9 cellular contexts compared by ENCODE assay signal in genomic region chr20:50149481-50150254, GRCh38. TPM values are rescaled to one million over a fixed set of nuclear protein-coding genes. Genes with fewer than 3 reads are reported as not detected.
DNase-seq lines count a peak whose midpoint lies in the region; ATAC-seq, FAIRE-seq and TF ChIP-seq lines count a peak whose summit lies in the region.
"Had no signal": no experiment of that assay in that cellular context is flagged by ENCODE, and none has a peak within 500 bp of the region (broad histone marks: within the 10 kb centered on the region; RNA-seq: fewer than 3 reads in every experiment).

No MANE protein-coding gene starts in this region.

- H3K27me3 ChIP-seq in keratinocyte (ENCODE audit: control insufficient read depth, extremely low read depth, insufficient read depth, low read length) (no peaks in the 10 kb centered on the region), adrenal gland (no peaks in the 10 kb centered on the region)

- no peak for TF ChIP-seq CTCF in keratinocyte (optimal IDR thresholded peaks at IDR 0.05 in 1 of 3, IDR thresholded peaks at IDR 0.05 in 1 of 3, conservative IDR thresholded peaks at IDR 0.05 in 1 of 3; ENCODE audit: extremely low read depth in 1 of 3, insufficient read depth in 2 of 3, low read length in 3 of 3)
- no peak for TF ChIP-seq CTCF in adrenal gland (IDR thresholded peaks at IDR 0.05)

- H3K9me1 ChIP-seq in keratinocyte (ENCODE audit: control insufficient read depth, extremely low read depth, insufficient read depth, low read length) = peaks cover 3% of the 10 kb centered on the region

- peak overlapping the region; percentile 74 for H3K27ac Mint-ChIP-seq in T-helper 1 cell treated with Interleukin-12 subunit alpha and Interleukin-12 subunit beta and Interleukin-4 antibody, amounts not matched to agents 30 μg/mL and 1 μg/mL, for 36 hours
- H3K27ac Mint-ChIP-seq in activated T-helper 1 cell treated with anti-CD3 and anti-CD28 coated beads, Interleukin-12 subunit alpha, Interleukin-12 subunit beta, Interleukin-2, Interleukin-4 antibody, amounts not matched to agents 30 ng/mL and 10 ng/mL and 1 ng/mL, durations not matched to agents 14 hours and 24 hours and 36 hours = peak overlapping the region; percentile 70
- peak overlapping the region; percentile 70 for H3K27ac Mint-ChIP-seq in stimulated activated naive B cell treated with anti-CD40 and anti-IgM and Interleukin-4, amounts not matched to agents 10 μg/mL and 1 μg/mL and 100 μg/mL, for 72 hours

- H4K20me1 ChIP-seq in keratinocyte (ENCODE audit: control insufficient read depth, extremely low read depth, insufficient read depth, low read length) = peaks cover 11% of the 10 kb centered on the region

- H3K27ac ChIP-seq in keratinocyte (ENCODE audit: control insufficient read depth, insufficient read depth, low read length) = peak overlapping the region; percentile 94
- H3K27ac ChIP-seq in adrenal gland = peak overlapping the region in 2 of 5 donors; percentile 26 to 33

- DNase-seq in T-helper 1 cell = no peak
- no peak for DNase-seq in activated T-helper 1 cell treated with anti-CD3 and anti-CD28 coated beads, Interleukin-12 subunit alpha, Interleukin-12 subunit beta, Interleukin-2, Interleukin-4 antibody, amounts not matched to agents 30 ng/mL and 10 ng/mL and 1 ng/mL, durations not matched to agents 14 hours and 24 hours and 36 hours (ENCODE audit: low spot score)
- DNase-seq in keratinocyte (ENCODE audit: low read depth, low spot score) = no peak
- DNase-seq in stimulated activated naive B cell treated with anti-CD40 and anti-IgM and Interleukin-4, amounts not matched to agents 10 μg/mL and 1 μg/mL and 100 μg/mL, for 72 hours = no peak
- no peak for DNase-seq in LoVo (ENCODE audit: low spot score)
- no peak for DNase-seq in adrenal gland
- DNase-seq: T-helper 9 cell had no signal

- peak overlapping the region; percentile 0 to 45 (median 8) for H3K4me3 ChIP-seq in keratinocyte (ENCODE audit: control insufficient read depth in 2 of 3, extremely low read depth in 1 of 3, insufficient read depth in 2 of 3, low read depth in 1 of 3, low read length in 3 of 3)
- H3K4me3 ChIP-seq in adrenal gland = no peak overlapping the region

- 75 to 83% (median 82%) methylated on average over 13 to 16 of the region's 16 CpGs for WGBS in adrenal gland, 4 donors

- no peak overlapping the region for H2AFZ ChIP-seq in keratinocyte (ENCODE audit: control insufficient read depth, low read length)

- peaks cover 65% of the 10 kb centered on the region for H3K4me1 ChIP-seq in keratinocyte (ENCODE audit: control insufficient read depth, extremely low read depth, insufficient read depth, low read length)
- H3K4me1 ChIP-seq in adrenal gland (replicated peaks in 1 of 2) = peaks cover 28 to 55% of the 10 kb centered on the region in 2 donors

- intact Hi-C loops in activated T-helper 1 cell treated with anti-CD3 and anti-CD28 coated beads, Interleukin-12 subunit alpha, Interleukin-12 subunit beta, Interleukin-2, Interleukin-4 antibody, amounts not matched to agents 30 ng/mL and 10 ng/mL and 1 ng/mL, durations not matched to agents 14 hours and 24 hours and 36 hours (cut with micrococcal nuclease) = loop anchor here (5.0 kb wide), 1 partner anchor 212 kb away; the partner anchor contains the start of gene RNF114
- intact Hi-C loops in adrenal gland (cut with DNase I) = no loop called here

- peaks cover 18 to 37% of the 10 kb centered on the region in 2 experiments for H3K36me3 ChIP-seq in keratinocyte (ENCODE audit: control insufficient read depth in 2 of 2, extremely low read depth in 1 of 2, insufficient read depth in 2 of 2, low read length in 2 of 2)
- H3K36me3 ChIP-seq in adrenal gland (replicated peaks in 1 of 2) = no peaks in the 10 kb centered on the region

- dilution Hi-C loops in keratinocyte (cut with MboI; ENCODE audit: extremely low pct_ligation_motif_present, low sequenced_read_pairs) = no loop called here

- ATAC-seq in stimulated activated naive B cell treated with anti-CD40 and anti-IgM and Interleukin-4, amounts not matched to agents 10 μg/mL and 1 μg/mL and 100 μg/mL, for 72 hours (replicated peaks) = no peak
- ATAC-seq in HG03159 (IDR thresholded peaks at IDR 0.05; ENCODE audit: unreplicated experiment) = no peak

- no peaks in the 10 kb centered on the region for H3K9me3 ChIP-seq in keratinocyte (ENCODE audit: control insufficient read depth, low read depth, low read length)
- H3K9me3 ChIP-seq in adrenal gland (replicated peaks in 1 of 3) = no peaks in the 10 kb centered on the region

- peak overlapping the region; percentile 97 for H3K9ac ChIP-seq in keratinocyte (ENCODE audit: control insufficient read depth, extremely low read depth, insufficient read depth, low read length)

- no peak overlapping the region for H3K4me3 Mint-ChIP-seq in T-helper 1 cell treated with Interleukin-12 subunit alpha and Interleukin-12 subunit beta and Interleukin-4 antibody, amounts not matched to agents 30 μg/mL and 1 μg/mL, for 36 hours
- H3K4me3 Mint-ChIP-seq in activated T-helper 1 cell treated with anti-CD3 and anti-CD28 coated beads, Interleukin-12 subunit alpha, Interleukin-12 subunit beta, Interleukin-2, Interleukin-4 antibody, amounts not matched to agents 30 ng/mL and 10 ng/mL and 1 ng/mL, durations not matched to agents 14 hours and 24 hours and 36 hours = no peak overlapping the region
- H3K4me3 Mint-ChIP-seq in stimulated activated naive B cell treated with anti-CD40 and anti-IgM and Interleukin-4, amounts not matched to agents 10 μg/mL and 1 μg/mL and 100 μg/mL, for 72 hours = no peak overlapping the region

- no peaks in the 10 kb centered on the region for H3K27me3 Mint-ChIP-seq in T-helper 1 cell treated with Interleukin-12 subunit alpha and Interleukin-12 subunit beta and Interleukin-4 antibody, amounts not matched to agents 30 μg/mL and 1 μg/mL, for 36 hours (ENCODE audit: low read depth)
- H3K27me3 Mint-ChIP-seq in activated T-helper 1 cell treated with anti-CD3 and anti-CD28 coated beads, Interleukin-12 subunit alpha, Interleukin-12 subunit beta, Interleukin-2, Interleukin-4 antibody, amounts not matched to agents 30 ng/mL and 10 ng/mL and 1 ng/mL, durations not matched to agents 14 hours and 24 hours and 36 hours (ENCODE audit: insufficient read depth) = no peaks in the 10 kb centered on the region
- no peaks in the 10 kb centered on the region for H3K27me3 Mint-ChIP-seq in stimulated activated naive B cell treated with anti-CD40 and anti-IgM and Interleukin-4, amounts not matched to agents 10 μg/mL and 1 μg/mL and 100 μg/mL, for 72 hours

- peaks cover 77% of the 10 kb centered on the region for H3K79me2 ChIP-seq in keratinocyte (ENCODE audit: control insufficient read depth, insufficient read depth, low read length)

- H3K36me3 Mint-ChIP-seq in T-helper 1 cell treated with Interleukin-12 subunit alpha and Interleukin-12 subunit beta and Interleukin-4 antibody, amounts not matched to agents 30 μg/mL and 1 μg/mL, for 36 hours (ENCODE audit: low read depth) = peaks cover 28% of the 10 kb centered on the region
- peaks cover 14% of the 10 kb centered on the region for H3K36me3 Mint-ChIP-seq in activated T-helper 1 cell treated with anti-CD3 and anti-CD28 coated beads, Interleukin-12 subunit alpha, Interleukin-12 subunit beta, Interleukin-2, Interleukin-4 antibody, amounts not matched to agents 30 ng/mL and 10 ng/mL and 1 ng/mL, durations not matched to agents 14 hours and 24 hours and 36 hours (ENCODE audit: low read depth)
- H3K36me3 Mint-ChIP-seq in stimulated activated naive B cell treated with anti-CD40 and anti-IgM and Interleukin-4, amounts not matched to agents 10 μg/mL and 1 μg/mL and 100 μg/mL, for 72 hours = peaks cover 29 to 36% of the 10 kb centered on the region in 2 donors

- H3K4me2 ChIP-seq in keratinocyte (ENCODE audit: control insufficient read depth, extremely low read depth, insufficient read depth, low read depth, low read length) = peak overlapping the region; percentile 100

- no peak for FAIRE-seq in keratinocyte (lab: Jason Lieb, UNC)

- peaks cover 67% of the 10 kb centered on the region for H3K4me1 Mint-ChIP-seq in T-helper 1 cell treated with Interleukin-12 subunit alpha and Interleukin-12 subunit beta and Interleukin-4 antibody, amounts not matched to agents 30 μg/mL and 1 μg/mL, for 36 hours (ENCODE audit: low read depth)
- peaks cover 82% of the 10 kb centered on the region for H3K4me1 Mint-ChIP-seq in activated T-helper 1 cell treated with anti-CD3 and anti-CD28 coated beads, Interleukin-12 subunit alpha, Interleukin-12 subunit beta, Interleukin-2, Interleukin-4 antibody, amounts not matched to agents 30 ng/mL and 10 ng/mL and 1 ng/mL, durations not matched to agents 14 hours and 24 hours and 36 hours (ENCODE audit: low read depth)
- peaks cover 52 to 84% of the 10 kb centered on the region in 2 donors for H3K4me1 Mint-ChIP-seq in stimulated activated naive B cell treated with anti-CD40 and anti-IgM and Interleukin-4, amounts not matched to agents 10 μg/mL and 1 μg/mL and 100 μg/mL, for 72 hours

- TF ChIP-seq POLR2A in adrenal gland (IDR thresholded peaks at IDR 0.05) = no peak

- H3K9me3 Mint-ChIP-seq in T-helper 1 cell treated with Interleukin-12 subunit alpha and Interleukin-12 subunit beta and Interleukin-4 antibody, amounts not matched to agents 30 μg/mL and 1 μg/mL, for 36 hours = no peaks in the 10 kb centered on the region
- H3K9me3 Mint-ChIP-seq in activated T-helper 1 cell treated with anti-CD3 and anti-CD28 coated beads, Interleukin-12 subunit alpha, Interleukin-12 subunit beta, Interleukin-2, Interleukin-4 antibody, amounts not matched to agents 30 ng/mL and 10 ng/mL and 1 ng/mL, durations not matched to agents 14 hours and 24 hours and 36 hours = no peaks in the 10 kb centered on the region
- no peaks in the 10 kb centered on the region for H3K9me3 Mint-ChIP-seq in stimulated activated naive B cell treated with anti-CD40 and anti-IgM and Interleukin-4, amounts not matched to agents 10 μg/mL and 1 μg/mL and 100 μg/mL, for 72 hours

RNA-seq across cellular contexts. Expression of gene PEDS1, which starts 3.9 kb away (rescaled TPM):
- total RNA-seq in activated T-helper 1 cell treated with anti-CD3 and anti-CD28 coated beads, Interleukin-12 subunit alpha, Interleukin-12 subunit beta, Interleukin-2, Interleukin-4 antibody, amounts not matched to agents 30 ng/mL and 10 ng/mL and 1 ng/mL, durations not matched to agents 14 hours and 24 hours and 36 hours = 30.7 and 33.4 TPM in 2 replicates
- 48.7 to 77.3 TPM (median 62.3 TPM) in 3 replicates for polyA plus RNA-seq in keratinocyte
- polyA plus RNA-seq in keratinocyte (2011; ENCODE audit: low read depth) = 33.8 TPM
- 70.2 and 70.3 TPM in 2 replicates for polyA plus RNA-seq in keratinocyte (2011; cell fraction: cytosol; rRNA removed)
- 95.5 and 103 TPM in 2 replicates for polyA plus RNA-seq in keratinocyte (2011; cell fraction: nucleus; rRNA removed)
- polyA plus RNA-seq in keratinocyte (2012; ENCODE audit: low replicate concordance) = 45.3 and 52.4 TPM in 2 replicates
- 117 to 209 TPM (median 146 TPM) in 3 replicates for polyA minus RNA-seq in keratinocyte
- polyA minus RNA-seq in keratinocyte (2011; cell fraction: cytosol; rRNA and poly(A)+ RNA removed) = 103 TPM
- 42.4 and 47.5 TPM in 2 replicates for polyA minus RNA-seq in keratinocyte (2011; cell fraction: nucleus; rRNA and poly(A)+ RNA removed)
- 10 to 100 TPM; 18.7 to 39.1 (median 28.5) TPM for total RNA-seq in adrenal gland
- 10 to 100 TPM; 29.4 to 32.6 (median 30.2) TPM for polyA plus RNA-seq in adrenal gland

RNA-seq across cellular contexts. Expression of gene UBE2V1, which starts 36.7 kb away (rescaled TPM):
- total RNA-seq in activated T-helper 1 cell treated with anti-CD3 and anti-CD28 coated beads, Interleukin-12 subunit alpha, Interleukin-12 subunit beta, Interleukin-2, Interleukin-4 antibody, amounts not matched to agents 30 ng/mL and 10 ng/mL and 1 ng/mL, durations not matched to agents 14 hours and 24 hours and 36 hours = 166 and 170 TPM in 2 replicates
- 61.8 to 155 TPM (median 117 TPM) in 3 replicates for polyA plus RNA-seq in keratinocyte
- polyA plus RNA-seq in keratinocyte (2011; ENCODE audit: low read depth) = 233 TPM
- 146 and 182 TPM in 2 replicates for polyA plus RNA-seq in keratinocyte (2011; cell fraction: cytosol; rRNA removed)
- 132 and 143 TPM in 2 replicates for polyA plus RNA-seq in keratinocyte (2011; cell fraction: nucleus; rRNA removed)
- polyA plus RNA-seq in keratinocyte (2012; ENCODE audit: low replicate concordance) = 92.0 and 131 TPM in 2 replicates
- polyA minus RNA-seq in keratinocyte = 32.3 to 92.9 TPM (median 62.0 TPM) in 3 replicates
- polyA minus RNA-seq in keratinocyte (2011; cell fraction: cytosol; rRNA and poly(A)+ RNA removed) = 37.2 TPM
- polyA minus RNA-seq in keratinocyte (2011; cell fraction: nucleus; rRNA and poly(A)+ RNA removed) = 32.3 and 62.8 TPM in 2 replicates
- total RNA-seq in adrenal gland = 100 to 1,000 TPM in 2 of 8 donors, 10 to 100 TPM in 6; 57.4 to 123 (median 79.4) TPM
- polyA plus RNA-seq in adrenal gland = 100 to 1,000 TPM in 1 of 3 donors, 10 to 100 TPM in 2; 78.7 to 242 (median 80.0) TPM

RNA-seq across cellular contexts. Expression of gene CEBPB, which starts 41.0 kb away (rescaled TPM):
- 52.3 and 55.2 TPM in 2 replicates for total RNA-seq in activated T-helper 1 cell treated with anti-CD3 and anti-CD28 coated beads, Interleukin-12 subunit alpha, Interleukin-12 subunit beta, Interleukin-2, Interleukin-4 antibody, amounts not matched to agents 30 ng/mL and 10 ng/mL and 1 ng/mL, durations not matched to agents 14 hours and 24 hours and 36 hours
- polyA plus RNA-seq in keratinocyte (11.2 to 23.1 TPM (median 15.8 TPM) in 3 replicates), adrenal gland (10 to 100 TPM; 31.0 to 74.7 (median 39.3) TPM)
- 29.3 TPM for polyA plus RNA-seq in keratinocyte (2011; ENCODE audit: low read depth)
- polyA plus RNA-seq in keratinocyte (2011; cell fraction: cytosol; rRNA removed) = 8.5 and 17.2 TPM in 2 replicates
- 15.7 and 21.8 TPM in 2 replicates for polyA plus RNA-seq in keratinocyte (2011; cell fraction: nucleus; rRNA removed)
- 20.9 and 67.3 TPM in 2 replicates for polyA plus RNA-seq in keratinocyte (2012; ENCODE audit: low replicate concordance)
- polyA minus RNA-seq in keratinocyte = 3.1 to 4.4 TPM (median 4.1 TPM) in 3 replicates
- 61.0 TPM for polyA minus RNA-seq in keratinocyte (2011; cell fraction: cytosol; rRNA and poly(A)+ RNA removed)
- polyA minus RNA-seq in keratinocyte (2011; cell fraction: nucleus; rRNA and poly(A)+ RNA removed) = 16.2 and 23.4 TPM in 2 replicates
- total RNA-seq in adrenal gland = 100 to 1,000 TPM; 148 to 272 (median 252) TPM

Comparison
In these comparisons a context has a peak if more than half of its experiments do, and no peak if none do; other contexts are left out.
1. H3K4me3 ChIP-seq: peak in keratinocyte (3 of 3); none in adrenal gland (0 of 4).
2. Peak in every context shown above with its lines, with median percentiles within 50 percentile points of each other: H3K27ac Mint-ChIP-seq.